22 cellular contexts compared by ENCODE assay signal in the genomic region with DNA sequence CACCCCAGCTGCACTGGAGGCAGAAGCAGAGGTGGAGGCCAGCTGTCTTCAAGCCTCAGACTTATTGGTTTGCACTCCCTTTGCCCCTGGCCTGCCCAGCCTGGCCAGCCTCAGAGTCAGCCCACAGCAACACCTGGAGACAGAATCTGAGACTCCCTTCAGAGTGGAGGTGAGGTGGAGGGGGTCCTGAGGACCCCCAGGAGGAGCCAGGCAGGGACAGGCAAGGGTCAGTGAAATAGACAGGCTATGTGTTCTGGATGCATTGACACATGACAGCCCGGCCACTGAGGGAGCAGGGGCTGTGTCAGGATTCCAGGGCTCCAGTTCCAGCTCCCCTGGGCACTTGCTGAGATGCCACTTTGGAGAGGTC.
DNase-seq lines count a peak whose midpoint lies in the region; ATAC-seq, FAIRE-seq and TF ChIP-seq lines count a peak whose summit lies in the region.
"Had no signal": no experiment of that assay in that cellular context is flagged by ENCODE, and none has a peak within 500 bp of the region (broad histone marks: within the 10 kb centered on the region; RNA-seq: fewer than 3 reads in every experiment).

No MANE protein-coding gene starts in this region.

- H3K23ac ChIP-seq in H1 (ENCODE audit: insufficient read length) = no peak overlapping the region
- no peak overlapping the region for H3K23ac ChIP-seq in neuronal stem cell (ENCODE audit: low read depth, low read length, poor library complexity)

- no peak overlapping the region for H3K4ac ChIP-seq in H1 (replicated peaks; ENCODE audit: insufficient read length, low read depth, low read length)
- no peak overlapping the region for H3K4ac ChIP-seq in neuronal stem cell (ENCODE audit: low read length)

- no peak overlapping the region for H2AK5ac ChIP-seq in H1 (ENCODE audit: low read depth, low read length)
- H2AK5ac ChIP-seq in neuronal stem cell (ENCODE audit: low read depth, low read length) = peak overlapping the region; percentile 47

- H2BK12ac ChIP-seq in H1 (ENCODE audit: low read depth, low read length) (no peak overlapping the region; the same call in 1 of the 2 replicates), neuronal stem cell (ENCODE audit: low read length) (no peak overlapping the region)

- CTCF ChIA-PET in H1 (lab: Charles Lee; ENCODE audit: partially characterized antibody) = interaction anchor here (1.1 to 1.5 kb wide), 4 partner anchors 14 to 32 kb away, joined by 3 to 5 read pairs (median 4); no protein-coding TSS in a partner anchor

- TF ChIP-seq EP300 in H1 (IDR thresholded peaks at IDR 0.05; ENCODE audit: borderline replicate concordance in 1 of 2, low read depth in 2 of 2, low read length in 2 of 2) = no peak

- DNase-seq in GM13977 (ENCODE audit: low spot score) = peak; percentile 4
- DNase-seq in H1 (ENCODE audit: low read depth in 1 of 2, low spot score in 2 of 2) = no peak
- no peak for DNase-seq in neuronal stem cell (ENCODE audit: low spot score)
- no peak for DNase-seq in mesenteric fat pad (ENCODE audit: low spot score)
- no peak for DNase-seq in NCI-H2171 treated with DMSO at 0.1 percent for 48 hours (lab: John Stamatoyannopoulos, UW)
- no peak for DNase-seq in hepatic stellate cell (ENCODE audit: low spot score)
- DNase-seq in left lung = no peak
- DNase-seq: 8988T; ACHN; Caco-2; Calu3; CD4-positive, alpha-beta T cell; DMS79 treated with DMSO at 0.1 percent for 48 hours; GF-D8 had no signal

- 100% methylated on average over 1 of the region's 1 CpG; no CpG with 5 or more reads in 1 of the 2 experiments for WGBS in H1 (ENCODE audit: extremely low coverage in 1 of 2, insufficient coverage in 1 of 2, insufficient read length in 1 of 2, insufficient replicate concordance in 2 of 2, low coverage in 1 of 2, low lambda C conversion rate in 2 of 2, missing lambda C conversion rate in 1 of 2), 2 experiments
- no CpG with 5 or more reads among the region's 1 CpG for WGBS in neuronal stem cell (ENCODE audit: extremely low coverage in 2 of 2, insufficient read length in 2 of 2, insufficient replicate concordance in 1 of 2), 2 donors

- H4K20me1 ChIP-seq in H1 (replicated peaks in 1 of 2; ENCODE audit: control insufficient read depth in 1 of 2, insufficient read depth in 2 of 2, low read length in 2 of 2) = no peaks in the 10 kb centered on the region
- H4K20me1 ChIP-seq: BLaER1 treated with 17β-estradiol and CSF1 and Interleukin-3, amounts not matched to agents 10 nM and 100 nM had no signal

- no peak overlapping the region for H4K5ac ChIP-seq in H1 (ENCODE audit: insufficient read length, low read depth, low read length)

- no peaks in the 10 kb centered on the region for H3K79me2 ChIP-seq in H1 (ENCODE audit: control insufficient read depth in 1 of 2, insufficient read depth in 2 of 2, low read length in 2 of 2)

- H3K27me3 ChIP-seq in H1 (replicated peaks in 1 of 4; ENCODE audit: control insufficient read depth in 3 of 4, extremely low read depth in 1 of 4, insufficient read depth in 3 of 4, low read length in 3 of 4) (no peaks in the 10 kb centered on the region), neuronal stem cell (ENCODE audit: control insufficient read depth in 3 of 3, insufficient read depth in 3 of 3, low read depth in 1 of 3, low read length in 3 of 3) (no peaks in the 10 kb centered on the region), left lung (peaks cover 0 to 8% of the 10 kb centered on the region in 2 donors)
- H3K27me3 ChIP-seq: BLaER1 treated with 17β-estradiol and CSF1 and Interleukin-3, amounts not matched to agents 10 nM and 100 nM had no signal

- no peak for TF ChIP-seq POLR2A in H1 (IDR thresholded peaks at IDR 0.05; ENCODE audit: control extremely low read depth in 1 of 2, low read depth in 2 of 2, low read length in 2 of 2)

- FAIRE-seq in H1 (lab: Jason Lieb, UNC) = no peak
- FAIRE-seq: A204.1, D721Med, G401.6, GM12891, GM18507 had no signal

- H3K14ac ChIP-seq in H1 (ENCODE audit: insufficient read length) = no peak overlapping the region
- H3K14ac ChIP-seq in neuronal stem cell (ENCODE audit: low read length) = peak overlapping the region; percentile 3

- H3K27ac ChIP-seq in H1 (ENCODE audit: low read depth, low read length) (no peak overlapping the region), neuronal stem cell (replicated peaks; ENCODE audit: low read length) (no peak overlapping the region), left lung (no peak overlapping the region)
- H3K27ac ChIP-seq: BLaER1 treated with 17β-estradiol and CSF1 and Interleukin-3, amounts not matched to agents 10 nM and 100 nM; C4-2B had no signal

- H2BK120ac ChIP-seq in H1 (replicated peaks; ENCODE audit: low read depth, low read length) (no peak overlapping the region), neuronal stem cell (ENCODE audit: low read depth, low read length) (no peak overlapping the region)

- H3K23me2 ChIP-seq in H1 (ENCODE audit: low read depth, low read length) = no peaks in the 10 kb centered on the region; the same call in 1 of the 2 replicates

- no peak for TF ChIP-seq CTCF in GM13977 (IDR thresholded peaks at IDR 0.05; ENCODE audit: extremely low read depth, insufficient read depth, missing control alignments)
- TF ChIP-seq CTCF in H1 (IDR thresholded peaks at IDR 0.05; ENCODE audit: control extremely low read depth in 1 of 3, insufficient read depth in 1 of 3, low read depth in 1 of 3, low read length in 3 of 3) = no peak
- TF ChIP-seq CTCF in left lung (IDR thresholded peaks at IDR 0.05) = no peak

- H3K4me3 ChIP-seq in H1 (ENCODE audit: extremely low read depth in 1 of 4, insufficient read depth in 2 of 4, low read depth in 3 of 4, low read length in 4 of 4) (no peak overlapping the region), neuronal stem cell (ENCODE audit: low read length in 2 of 2) (no peak overlapping the region), left lung (no peak overlapping the region)
- H3K4me3 ChIP-seq: BLaER1 treated with 17β-estradiol and CSF1 and Interleukin-3, amounts not matched to agents 10 nM and 100 nM had no signal

- no peak overlapping the region for H3K9ac ChIP-seq in H1 (replicated peaks in 1 of 4; ENCODE audit: extremely low read depth in 1 of 4, low read depth in 3 of 4, low read length in 3 of 4)
- no peak overlapping the region for H3K9ac ChIP-seq in neuronal stem cell (ENCODE audit: low read depth, low read length, poor library complexity)
- H3K9ac ChIP-seq: BLaER1 treated with 17β-estradiol and CSF1 and Interleukin-3, amounts not matched to agents 10 nM and 100 nM had no signal

- H3K18ac ChIP-seq in H1 (ENCODE audit: extremely low read depth, low read length) = no peak overlapping the region
- peak overlapping the region; percentile 64 for H3K18ac ChIP-seq in neuronal stem cell (ENCODE audit: low read length)

- in situ Hi-C loops in GM13977 (cut with MboI; ENCODE audit: low pct_unique_long_range_greater_than_20kb, low sequenced_read_pairs, unreplicated experiment) = no loop called here

- no peak overlapping the region for H2AFZ ChIP-seq in H1 (ENCODE audit: low read length)
- no peak overlapping the region for H2AFZ ChIP-seq in neuronal stem cell (ENCODE audit: low read length)

- H3K36me3 ChIP-seq in H1 (ENCODE audit: control insufficient read depth in 2 of 4, insufficient read depth in 4 of 4, low read length in 3 of 4) (no peaks in the 10 kb centered on the region), neuronal stem cell (replicated peaks in 1 of 2; ENCODE audit: control insufficient read depth in 2 of 2, insufficient read depth in 2 of 2, low read length in 2 of 2) (no peaks in the 10 kb centered on the region), left lung (no peaks in the 10 kb centered on the region)
- H3K36me3 ChIP-seq: BLaER1 treated with 17β-estradiol and CSF1 and Interleukin-3, amounts not matched to agents 10 nM and 100 nM had no signal

- ATAC-seq in left lung = no peak
- ATAC-seq: CD8-positive, alpha-beta T cell had no signal

- intact Hi-C loops in left lung (cut with DNase I) = no loop called here

- no peak for TF ChIP-seq RAD21 in H1 (IDR thresholded peaks at IDR 0.05 in 1 of 2, conservative IDR thresholded peaks at IDR 0.05 in 1 of 2; ENCODE audit: low read depth in 2 of 2, low read length in 2 of 2)

- peak overlapping the region; percentile 73; the same call in 1 of the 2 replicates for H2BK15ac ChIP-seq in H1 (ENCODE audit: low read length)
- H2BK15ac ChIP-seq in neuronal stem cell (ENCODE audit: low read length) = no peak overlapping the region

- H2BK20ac ChIP-seq in H1 (ENCODE audit: low read length) = 0 out of 2 replicates have a peak overlapping the region, but pooled peaks have one; percentile 15

- no peaks in the 10 kb centered on the region for H3K79me1 ChIP-seq in H1 (ENCODE audit: low read depth, low read length)
- H3K79me1 ChIP-seq in neuronal stem cell (ENCODE audit: low read depth, low read length) = no peaks in the 10 kb centered on the region

- H3K4me2 ChIP-seq in H1 (ENCODE audit: insufficient read depth in 1 of 2, low read depth in 2 of 2, low read length in 2 of 2) = no peak overlapping the region
- H3K4me2 ChIP-seq in neuronal stem cell (ENCODE audit: insufficient read depth, low read length, poor library complexity, severe bottlenecking) = no peak overlapping the region
- H3K4me2 ChIP-seq: BLaER1 treated with 17β-estradiol and CSF1 and Interleukin-3, amounts not matched to agents 10 nM and 100 nM had no signal

- POLR2A ChIA-PET in H1 (lab: Charles Lee; ENCODE audit: partially characterized antibody) = no interaction called here

- no peak overlapping the region for H4K8ac ChIP-seq in H1 (ENCODE audit: extremely low read depth, insufficient read depth, low read length)
- H4K8ac ChIP-seq in neuronal stem cell (ENCODE audit: low read depth, low read length) = no peak overlapping the region

- 0 out of 4 replicates have a peak, but pooled peaks cover 0 to 6% of the 10 kb centered on the region in 2 experiments for H3K9me3 ChIP-seq in H1 (ENCODE audit: insufficient read depth in 2 of 2, low read depth in 1 of 2, low read length in 1 of 2)
- H3K9me3 ChIP-seq in neuronal stem cell (replicated peaks in 1 of 2; ENCODE audit: control insufficient read depth in 2 of 2, insufficient read depth in 1 of 2, low read depth in 1 of 2, low read length in 2 of 2) = no peaks in the 10 kb centered on the region
- no peaks in the 10 kb centered on the region for H3K9me3 ChIP-seq in left lung
- H3K9me3 ChIP-seq: BLaER1 treated with 17β-estradiol and CSF1 and Interleukin-3, amounts not matched to agents 10 nM and 100 nM; Caco-2 had no signal

- H4K91ac ChIP-seq in H1 (replicated peaks; ENCODE audit: insufficient read length, low read length) (no peak overlapping the region), neuronal stem cell (ENCODE audit: low read depth, low read length, poor library complexity) (no peak overlapping the region)

- no peak overlapping the region; the same call in 1 of the 2 replicates for H2BK5ac ChIP-seq in H1 (ENCODE audit: low read depth, low read length)
- no peak overlapping the region for H2BK5ac ChIP-seq in neuronal stem cell (ENCODE audit: low read length)

- H3K56ac ChIP-seq in H1 (replicated peaks; ENCODE audit: insufficient read length, low read depth, low read length) = no peak overlapping the region

- peaks cover 0 to 11% (median 8%) of the 10 kb centered on the region in 4 experiments; a peak in 5 of 7 replicates for H3K4me1 ChIP-seq in H1 (replicated peaks in 1 of 4; ENCODE audit: control insufficient read depth in 3 of 4, insufficient read depth in 4 of 4, low read length in 3 of 4)
- peaks cover 10 to 15% of the 10 kb centered on the region in 2 donors for H3K4me1 ChIP-seq in neuronal stem cell (ENCODE audit: control insufficient read depth in 2 of 2, insufficient read depth in 1 of 2, low read depth in 1 of 2, low read length in 2 of 2)
- H3K4me1 ChIP-seq in left lung = peaks cover 0 to 3% of the 10 kb centered on the region in 2 donors
- H3K4me1 ChIP-seq: BLaER1 treated with 17β-estradiol and CSF1 and Interleukin-3, amounts not matched to agents 10 nM and 100 nM had no signal
